In the genomic region with DNA sequence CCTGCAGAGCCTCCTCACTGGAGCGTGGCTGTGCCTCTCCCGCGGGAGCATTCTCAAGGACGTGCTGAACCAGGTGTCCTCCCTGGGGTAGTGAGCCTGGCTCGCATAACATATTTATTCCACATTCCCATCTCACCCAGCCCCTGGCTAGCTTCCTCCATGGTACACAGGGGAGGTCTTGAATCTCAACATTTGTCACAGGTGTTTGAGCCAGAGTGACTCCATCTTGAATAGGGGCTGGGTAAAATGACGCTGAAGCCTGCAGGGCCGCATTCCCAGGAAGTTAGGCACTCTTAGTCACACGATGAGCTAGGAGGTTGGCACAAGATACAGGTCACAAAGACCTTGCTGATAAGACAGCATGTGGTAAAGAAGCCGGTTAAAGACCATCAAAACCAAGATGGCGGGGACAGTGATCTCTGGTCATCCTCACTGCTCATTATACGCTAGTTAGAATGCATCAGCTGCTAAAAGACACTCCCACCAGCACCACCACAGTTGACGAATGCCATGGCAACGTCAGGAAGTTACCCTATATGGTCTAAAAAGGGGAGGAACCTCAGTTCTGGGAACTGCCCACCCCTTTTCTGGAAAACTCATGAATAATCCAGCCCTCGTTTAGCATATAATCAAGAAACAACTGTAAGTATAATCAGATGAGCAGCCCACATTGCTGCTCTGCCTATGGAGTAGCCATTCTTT, we compare ENCODE assay signal across 27 cellular contexts.
"Had no signal": no experiment of that assay in that cellular context is flagged by ENCODE, and none has a peak within 500 bp of the region (broad histone marks: within the 10 kb centered on the region; RNA-seq: fewer than 3 reads in every experiment).

No MANE protein-coding gene starts in this region.

- ATAC-seq: activated CD4-positive, alpha-beta T cell treated with anti-CD3 and anti-CD28 coated beads for 36 hours; activated CD8-positive, alpha-beta memory T cell treated with anti-CD3 and anti-CD28 coated beads, Interleukin-2, amount 10 ng/mL, durations not matched to agents 7 days and 5 days; activated CD8-positive, alpha-beta T cell treated with anti-CD3 and anti-CD28 coated beads, Interleukin-2, amount 10 ng/mL, durations not matched to agents 7 days and 5 days; activated naive CD4-positive, alpha-beta T cell treated with anti-CD3 and anti-CD28 coated beads, Interleukin-2, amount 50 U/mL, for 72 hours; body of pancreas; gastroesophageal sphincter; left colon; naive thymus-derived CD4-positive, alpha-beta T cell; psoas muscle; upper lobe of right lung had no signal

- H3K27me3 ChIP-seq: body of pancreas, colonic mucosa, gastroesophageal sphincter, ovary, suprapubic skin, tibial artery had no signal

- H3K27ac Mint-ChIP-seq: activated B cell treated with CpG ODN at 0.5 μM for 24 hours; activated CD4-positive, alpha-beta T cell treated with anti-CD3 and anti-CD28 coated beads for 36 hours; activated CD8-positive, alpha-beta memory T cell treated with anti-CD3 and anti-CD28 coated beads, Interleukin-2, amount 10 ng/mL, durations not matched to agents 7 days and 5 days; activated CD8-positive, alpha-beta T cell treated with anti-CD3 and anti-CD28 coated beads, Interleukin-2, amount 10 ng/mL, durations not matched to agents 7 days and 5 days; activated naive CD4-positive, alpha-beta T cell treated with anti-CD3 and anti-CD28 coated beads, Interleukin-2, amount 50 U/mL, for 72 hours; activated T-helper 2 cell treated with anti-CD3 and anti-CD28 coated beads, Interferon-gamma antibody, Interleukin-2, Interleukin-4, amounts not matched to agents 10 μg/mL and 5 μg/mL and 100 μg/mL, durations not matched to agents 14 hours and 24 hours and 36 hours; T-helper 2 cell treated with Interferon-gamma antibody and Interleukin-4, amounts not matched to agents 5 μg/mL and 100 μg/mL, for 36 hours had no signal

- H3K36me3 Mint-ChIP-seq: activated CD8-positive, alpha-beta memory T cell treated with anti-CD3 and anti-CD28 coated beads, Interleukin-2, amount 10 ng/mL, durations not matched to agents 7 days and 5 days; activated naive CD4-positive, alpha-beta T cell treated with anti-CD3 and anti-CD28 coated beads, Interleukin-2, amount 50 U/mL, for 72 hours; naive thymus-derived CD4-positive, alpha-beta T cell had no signal

- H3K4me1 Mint-ChIP-seq: activated B cell treated with CpG ODN at 0.5 μM for 24 hours; activated CD4-positive, alpha-beta T cell treated with anti-CD3 and anti-CD28 coated beads for 36 hours; activated CD8-positive, alpha-beta memory T cell treated with anti-CD3 and anti-CD28 coated beads, Interleukin-2, amount 10 ng/mL, durations not matched to agents 7 days and 5 days; naive thymus-derived CD4-positive, alpha-beta T cell had no signal

- H3K4me3 ChIP-seq: body of pancreas, colonic mucosa, dorsolateral prefrontal cortex, gastroesophageal sphincter, ovary, psoas muscle, suprapubic skin, tibial artery, upper lobe of right lung had no signal

- H3K27me3 Mint-ChIP-seq: activated B cell treated with CpG ODN at 0.5 μM for 24 hours; activated CD8-positive, alpha-beta memory T cell treated with anti-CD3 and anti-CD28 coated beads, Interleukin-2, amount 10 ng/mL, durations not matched to agents 7 days and 5 days had no signal

- H3K9me3 ChIP-seq: body of pancreas, colonic mucosa, gastroesophageal sphincter, ovary, psoas muscle, suprapubic skin, tibial artery, upper lobe of right lung had no signal

- H3K4me3 Mint-ChIP-seq: activated B cell treated with CpG ODN at 0.5 μM for 24 hours; activated CD4-positive, alpha-beta T cell treated with anti-CD3 and anti-CD28 coated beads for 36 hours; activated CD8-positive, alpha-beta memory T cell treated with anti-CD3 and anti-CD28 coated beads, Interleukin-2, amount 10 ng/mL, durations not matched to agents 7 days and 5 days; activated CD8-positive, alpha-beta T cell treated with anti-CD3 and anti-CD28 coated beads, Interleukin-2, amount 10 ng/mL, durations not matched to agents 7 days and 5 days; naive thymus-derived CD4-positive, alpha-beta T cell; T-helper 2 cell treated with Interferon-gamma antibody and Interleukin-4, amounts not matched to agents 5 μg/mL and 100 μg/mL, for 36 hours had no signal

- H3K27ac ChIP-seq: body of pancreas, colonic mucosa, dorsolateral prefrontal cortex, gastroesophageal sphincter, ovary, psoas muscle, suprapubic skin, tibial artery, upper lobe of right lung had no signal

- H3K4me1 ChIP-seq: body of pancreas, colonic mucosa, gastroesophageal sphincter, psoas muscle, tibial artery, upper lobe of right lung had no signal

- H3K36me3 ChIP-seq: colonic mucosa, gastroesophageal sphincter, ovary, suprapubic skin, tibial artery, upper lobe of right lung had no signal

- H3K9me3 Mint-ChIP-seq: activated B cell treated with CpG ODN at 0.5 μM for 24 hours; activated T-helper 2 cell treated with anti-CD3 and anti-CD28 coated beads, Interferon-gamma antibody, Interleukin-2, Interleukin-4, amounts not matched to agents 10 μg/mL and 5 μg/mL and 100 μg/mL, durations not matched to agents 14 hours and 24 hours and 36 hours; T-helper 2 cell treated with Interferon-gamma antibody and Interleukin-4, amounts not matched to agents 5 μg/mL and 100 μg/mL, for 36 hours had no signal

- DNase-seq: activated B cell treated with CpG ODN at 0.5 μM for 24 hours; activated CD4-positive, alpha-beta T cell treated with anti-CD3 and anti-CD28 coated beads for 36 hours; activated CD8-positive, alpha-beta memory T cell treated with anti-CD3 and anti-CD28 coated beads, Interleukin-2, amount 10 ng/mL, durations not matched to agents 7 days and 5 days; activated CD8-positive, alpha-beta T cell treated with anti-CD3 and anti-CD28 coated beads, Interleukin-2, amount 10 ng/mL, durations not matched to agents 7 days and 5 days; activated naive CD4-positive, alpha-beta T cell; activated T-cell treated with anti-CD3 and anti-CD28 coated beads, Interleukin-2, amount 50 U/mL, for 48 hours; anterior cingulate cortex; body of pancreas; cerebellar nuclear complex; colonic mucosa; effector memory CD4-positive, alpha-beta T cell; hippocampal formation; left colon; mammary epithelial cell; midbrain; naive thymus-derived CD4-positive, alpha-beta T cell; ovary; psoas muscle; stimulated activated naive CD4-positive, alpha-beta T cell; tibial artery; upper lobe of right lung had no signal
